22 cellular contexts compared by ENCODE assay signal in genomic region chr4:7634611-7635010, GRCh38.
"Had no signal": no experiment of that assay in that cellular context is flagged by ENCODE, and none has a peak within 500 bp of the region (broad histone marks: within the 10 kb centered on the region; RNA-seq: fewer than 3 reads in every experiment).

No MANE protein-coding gene starts in this region.

- ATAC-seq: activated CD4-positive, alpha-beta T cell treated with anti-CD3 and anti-CD28 coated beads for 36 hours; stimulated activated naive B cell treated with anti-CD40 and anti-IgM and Interleukin-4, amounts not matched to agents 10 μg/mL and 1 μg/mL and 100 μg/mL, for 72 hours; WTC11 had no signal

- H3K27me3 ChIP-seq: body of pancreas, upper lobe of right lung had no signal

- H3K4me1 ChIP-seq: upper lobe of right lung had no signal

- H3K9me3 ChIP-seq: left ventricle myocardium inferior, sigmoid colon, upper lobe of right lung had no signal

- H3K4me1 Mint-ChIP-seq: activated CD4-positive, alpha-beta T cell treated with anti-CD3 and anti-CD28 coated beads for 36 hours; activated naive CD8-positive, alpha-beta T cell treated with anti-CD3 and anti-CD28 coated beads for 36 hours; memory B cell; naive B cell; stimulated activated naive B cell treated with anti-CD40 and anti-IgM and Interleukin-4, amounts not matched to agents 10 μg/mL and 1 μg/mL and 100 μg/mL, for 72 hours had no signal

- H3K36me3 ChIP-seq: left ventricle myocardium inferior, sigmoid colon, spleen, upper lobe of right lung had no signal

- H3K27ac Mint-ChIP-seq: activated CD4-positive, alpha-beta T cell treated with anti-CD3 and anti-CD28 coated beads for 36 hours; activated naive CD8-positive, alpha-beta T cell treated with anti-CD3 and anti-CD28 coated beads for 36 hours; memory B cell; naive B cell; stimulated activated naive B cell treated with anti-CD40 and anti-IgM and Interleukin-4, amounts not matched to agents 10 μg/mL and 1 μg/mL and 100 μg/mL, for 72 hours; WTC11 had no signal

- H3K4me3 ChIP-seq: body of pancreas, left ventricle myocardium inferior, sigmoid colon, spleen, upper lobe of right lung had no signal

- H3K36me3 Mint-ChIP-seq: activated naive CD8-positive, alpha-beta T cell treated with anti-CD3 and anti-CD28 coated beads for 36 hours had no signal

- H3K4me3 Mint-ChIP-seq: activated CD4-positive, alpha-beta T cell treated with anti-CD3 and anti-CD28 coated beads for 36 hours; activated naive CD8-positive, alpha-beta T cell treated with anti-CD3 and anti-CD28 coated beads for 36 hours; memory B cell; naive B cell; stimulated activated naive B cell treated with anti-CD40 and anti-IgM and Interleukin-4, amounts not matched to agents 10 μg/mL and 1 μg/mL and 100 μg/mL, for 72 hours; WTC11 had no signal

- DNase-seq: activated CD4-positive, alpha-beta T cell treated with anti-CD3 and anti-CD28 coated beads for 36 hours; activated CD4-positive, alpha-beta T cell treated with anti-CD3 and anti-CD28 coated beads, Interleukin-2, amount 50 U/mL, for 48 hours; activated naive CD8-positive, alpha-beta T cell treated with anti-CD3 and anti-CD28 coated beads for 36 hours; activated T-cell treated with anti-CD3 and anti-CD28 coated beads for 4 hours; amniotic stem cell; caudate nucleus; erythroblast; foreskin melanocyte; glutamatergic neuron; hypothalamus; left ventricle myocardium inferior; naive B cell; nucleus accumbens; sigmoid colon; spleen; stimulated activated CD4-positive, alpha-beta T cell treated with anti-CD3 and anti-CD28 coated beads, Interleukin-4, amount 100 ng/mL, for 4 hours; stimulated activated naive B cell treated with anti-CD40 and anti-IgM and Interleukin-4, amounts not matched to agents 10 μg/mL and 1 μg/mL and 100 μg/mL, for 72 hours; SW 1271; upper lobe of right lung had no signal

- H3K27ac ChIP-seq: body of pancreas, left ventricle myocardium inferior, sigmoid colon, upper lobe of right lung had no signal
